Comparison of ENCODE assay signal across 25 cellular contexts in the genomic region with DNA sequence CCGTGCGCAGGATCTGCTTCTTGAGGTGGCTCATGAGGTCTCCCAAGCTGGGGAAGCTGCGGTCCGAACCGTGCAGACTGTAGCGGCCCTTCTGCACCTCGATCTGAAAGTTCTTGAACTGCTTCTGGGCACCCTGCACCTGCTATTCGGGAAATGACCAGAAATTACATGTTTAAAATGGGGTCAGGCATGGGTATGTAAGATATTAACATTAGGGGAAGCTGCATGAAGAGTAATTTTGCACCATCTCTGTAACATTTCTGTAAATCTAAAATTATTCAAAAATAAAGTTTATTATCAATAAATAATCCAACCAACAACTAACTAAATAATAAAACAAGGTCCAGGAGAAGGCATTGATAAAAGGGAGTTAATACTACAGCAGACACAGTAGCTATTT.
"Had no signal": no experiment of that assay in that cellular context is flagged by ENCODE, and none has a peak within 500 bp of the region (broad histone marks: within the 10 kb centered on the region; RNA-seq: fewer than 3 reads in every experiment).

No MANE protein-coding gene starts in this region.

- H3K9me3 Mint-ChIP-seq: mesothelial cell of epicardium; naive B cell; natural killer cell; nephron progenitor cell; neural progenitor cell; stimulated activated memory B cell treated with anti-CD40 and anti-IgM and Interleukin-4, amounts not matched to agents 10 μg/mL and 1 μg/mL and 100 μg/mL, for 72 hours; stimulated activated naive CD8-positive, alpha-beta T cell treated with anti-CD3 and anti-CD28 coated beads, Interleukin-15, amount 100 ng/mL, for 72 hours; type B pancreatic cell had no signal

- DNase-seq: hypothalamus; immature natural killer cell; left ventricle myocardium inferior; mesendoderm; naive B cell; natural killer cell; nephron progenitor cell; ovary; retina; right cardiac atrium; sigmoid colon; small intestine; spleen; stimulated activated CD4-positive, alpha-beta T cell treated with anti-CD3 and anti-CD28 coated beads, Interleukin-4, amount 100 ng/mL, for 24 hours; stimulated activated naive CD4-positive, alpha-beta T cell treated with Interleukin-2 at 50 U/mL for 16 hours; stimulated activated naive CD8-positive, alpha-beta T cell treated with anti-CD3 and anti-CD28 coated beads, Interleukin-15, amount 100 ng/mL, for 72 hours; substantia nigra had no signal

- H3K4me3 Mint-ChIP-seq: immature natural killer cell; mesothelial cell of epicardium; naive B cell; natural killer cell; nephron progenitor cell; neural progenitor cell; stimulated activated memory B cell treated with anti-CD40 and anti-IgM and Interleukin-4, amounts not matched to agents 10 μg/mL and 1 μg/mL and 100 μg/mL, for 72 hours; stimulated activated naive CD8-positive, alpha-beta T cell treated with anti-CD3 and anti-CD28 coated beads, Interleukin-15, amount 100 ng/mL, for 72 hours; type B pancreatic cell had no signal

- H3K4me1 Mint-ChIP-seq: mesothelial cell of epicardium, neural progenitor cell had no signal

- H3K4me1 ChIP-seq: neural progenitor cell, tibial nerve, uterus had no signal

- H3K9ac ChIP-seq: neural progenitor cell had no signal

- H3K27me3 Mint-ChIP-seq: naive B cell; progenitor cell of endocrine pancreas; stimulated activated memory B cell treated with anti-CD40 and anti-IgM and Interleukin-4, amounts not matched to agents 10 μg/mL and 1 μg/mL and 100 μg/mL, for 72 hours; stimulated activated naive CD8-positive, alpha-beta T cell treated with anti-CD3 and anti-CD28 coated beads, Interleukin-15, amount 100 ng/mL, for 72 hours; type B pancreatic cell had no signal

- H3K9me3 ChIP-seq: left ventricle myocardium inferior, ovary, sigmoid colon, spleen, tibial nerve, uterus had no signal

- H3K36me3 ChIP-seq: neural progenitor cell, ovary, uterus had no signal

- H3K27ac Mint-ChIP-seq: mesothelial cell of epicardium, nephron progenitor cell, neural progenitor cell, progenitor cell of endocrine pancreas, type B pancreatic cell had no signal

- ATAC-seq: natural killer cell; right cardiac atrium; stimulated activated memory B cell treated with anti-CD40 and anti-IgM and Interleukin-4, amounts not matched to agents 10 μg/mL and 1 μg/mL and 100 μg/mL, for 72 hours; stimulated activated naive CD8-positive, alpha-beta T cell treated with anti-CD3 and anti-CD28 coated beads, Interleukin-15, amount 100 ng/mL, for 72 hours had no signal

- H3K27me3 ChIP-seq: neural progenitor cell, ovary, sigmoid colon, spleen, tibial nerve, uterus had no signal

- H3K27ac ChIP-seq: left ventricle myocardium inferior, neural progenitor cell, ovary, spleen, tibial nerve had no signal

- H3K4me3 ChIP-seq: left ventricle myocardium inferior, lung, neural progenitor cell, ovary, sigmoid colon, spleen, tibial nerve, uterus had no signal
